ENCODE assay signal across 1 cellular context in the genomic region with DNA sequence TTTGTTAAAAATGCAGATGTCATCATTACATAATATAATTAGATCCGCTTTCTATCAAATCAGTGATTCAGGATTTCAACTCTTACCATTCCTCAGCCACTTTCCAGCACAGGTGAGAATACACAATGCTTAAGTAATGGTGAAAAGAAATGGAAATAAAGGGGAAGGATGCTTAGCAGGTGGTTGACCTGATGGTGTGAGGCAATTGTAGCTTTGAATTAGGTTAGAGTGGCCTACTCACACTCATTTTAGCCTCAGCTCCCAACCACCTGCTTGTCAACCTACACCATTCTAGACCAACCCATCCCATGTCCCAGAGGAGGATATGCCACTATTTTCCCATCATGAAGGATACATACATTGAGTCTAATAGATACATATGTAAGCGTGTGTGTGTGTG.
TF ChIP-seq lines count a peak whose summit lies in the region.

No MANE protein-coding gene starts in this region.

TF ChIP-seq in GM23338, 12 proteins besides CTCF, POLR2A, EP300 and RAD21 (continued from another document):
- peak; percentile 54; the same call in 1 of the 2 replicates for TF ChIP-seq ZNF462 (CRISPR knock-in tag; IDR thresholded peaks at IDR 0.05)
